In genomic region chr15:76384409-76384808, GRCh38 we compare ENCODE assay signal across 5 cellular contexts.
"Had no signal": no experiment of that assay in that cellular context is flagged by ENCODE, and none has a peak within 500 bp of the region (broad histone marks: within the 10 kb centered on the region; RNA-seq: fewer than 3 reads in every experiment).

No MANE protein-coding gene starts in this region.

- H3K4me2 ChIP-seq: KMS-11 had no signal

- H3K27ac ChIP-seq: HL-60, KMS-11 had no signal

- H3K9ac ChIP-seq: KMS-11 had no signal

- FAIRE-seq: HTR-8/SVneo had no signal

- DNase-seq: KBM-7, KG1 had no signal
